In genomic region chr7:7293092-7293491, GRCh38 we compare ENCODE assay signal across 28 cellular contexts.
"Had no signal": no experiment of that assay in that cellular context is flagged by ENCODE, and none has a peak within 500 bp of the region (broad histone marks: within the 10 kb centered on the region; RNA-seq: fewer than 3 reads in every experiment).

No MANE protein-coding gene starts in this region.

- ATAC-seq: left cardiac atrium; left lung; natural killer cell; sciatic nerve; stimulated activated naive B cell treated with anti-CD40 and anti-IgM and Interleukin-4, amounts not matched to agents 10 μg/mL and 1 μg/mL and 100 μg/mL, for 72 hours; stimulated activated naive CD8-positive, alpha-beta T cell treated with anti-CD3 and anti-CD28 coated beads, Interleukin-15, Interleukin-2, amounts not matched to agents 100 U/mL and 50 U/mL, for 24 hours; upper lobe of right lung had no signal

- DNase-seq: hippocampal formation; kidney glomerular epithelial cell; left cardiac atrium; left lung; naive B cell; natural killer cell; nephron progenitor cell; occipital lobe; stimulated activated CD4-positive, alpha-beta T cell treated with anti-CD3 and anti-CD28 coated beads, Interleukin-12 subunit alpha, Interleukin-12 subunit beta, amount 100 ng/mL, for 4 hours; stimulated activated CD4-positive, alpha-beta T cell treated with anti-CD3 and anti-CD28 coated beads, Interleukin-15, amount 100 ng/mL, for 24 hours; stimulated activated CD4-positive, alpha-beta T cell treated with anti-CD3 and anti-CD28 coated beads, Interleukin-2, amount 100 ng/mL, for 24 hours; stimulated activated CD4-positive, alpha-beta T cell treated with anti-CD3 and anti-CD28 coated beads, Interleukin-4, amount 100 ng/mL, for 1 hour; stimulated activated naive B cell treated with anti-CD40 and anti-IgM and Interleukin-4, amounts not matched to agents 10 μg/mL and 1 μg/mL and 100 μg/mL, for 72 hours; stimulated activated naive CD8-positive, alpha-beta T cell treated with anti-CD3 and anti-CD28 coated beads, Interleukin-15, Interleukin-2, amounts not matched to agents 100 U/mL and 50 U/mL, for 24 hours; stomach; testis; thyroid gland; upper lobe of right lung; uterus had no signal

- H3K4me1 Mint-ChIP-seq: mesothelial cell of epicardium; natural killer cell; nephron progenitor cell; neural progenitor cell; stimulated activated naive B cell treated with anti-CD40 and anti-IgM and Interleukin-4, amounts not matched to agents 10 μg/mL and 1 μg/mL and 100 μg/mL, for 72 hours had no signal

- H3K27ac Mint-ChIP-seq: mesothelial cell of epicardium; natural killer cell; nephron progenitor cell; neural progenitor cell; progenitor cell of endocrine pancreas; stimulated activated naive B cell treated with anti-CD40 and anti-IgM and Interleukin-4, amounts not matched to agents 10 μg/mL and 1 μg/mL and 100 μg/mL, for 72 hours had no signal

- H3K4me3 Mint-ChIP-seq: mesothelial cell of epicardium; naive B cell; natural killer cell; nephron progenitor cell; neural progenitor cell; stimulated activated naive B cell treated with anti-CD40 and anti-IgM and Interleukin-4, amounts not matched to agents 10 μg/mL and 1 μg/mL and 100 μg/mL, for 72 hours had no signal

- H3K9me3 ChIP-seq: neutrophil, right atrium auricular region, stomach, testis, thyroid gland, upper lobe of right lung, uterus had no signal

- H3K4me3 ChIP-seq: left lung, lung, neural progenitor cell, right atrium auricular region, skin epidermis, stomach, testis, thyroid gland, upper lobe of right lung, uterus had no signal

- H3K4me1 ChIP-seq: left lung, neural progenitor cell, right atrium auricular region, stomach, testis, thyroid gland, upper lobe of right lung, uterus had no signal

- H3K27me3 Mint-ChIP-seq: progenitor cell of endocrine pancreas had no signal

- H3K36me3 ChIP-seq: left lung, neural progenitor cell, neutrophil, right atrium auricular region, stomach, thyroid gland, upper lobe of right lung, uterus had no signal

- H3K36me3 Mint-ChIP-seq: mesothelial cell of epicardium; naive B cell; natural killer cell; neural progenitor cell; stimulated activated naive B cell treated with anti-CD40 and anti-IgM and Interleukin-4, amounts not matched to agents 10 μg/mL and 1 μg/mL and 100 μg/mL, for 72 hours had no signal

- H3K9me3 Mint-ChIP-seq: natural killer cell; stimulated activated naive B cell treated with anti-CD40 and anti-IgM and Interleukin-4, amounts not matched to agents 10 μg/mL and 1 μg/mL and 100 μg/mL, for 72 hours had no signal

- FAIRE-seq: keratinocyte had no signal

- H3K27me3 ChIP-seq: left lung, neural progenitor cell, neutrophil, right atrium auricular region, stomach, testis, thyroid gland, upper lobe of right lung, uterus had no signal
